In genomic region chr6:158518196-158519127, GRCh38 we compare ENCODE assay signal across 8 cellular contexts. TPM values are rescaled to one million over a fixed set of nuclear protein-coding genes. Genes with fewer than 3 reads are reported as not detected.
DNase-seq lines count a peak whose midpoint lies in the region; ATAC-seq and TF ChIP-seq lines count a peak whose summit lies in the region.

No MANE protein-coding gene starts in this region.

- TF ChIP-seq CTCF in lung (IDR thresholded peaks at IDR 0.05; ENCODE audit: control extremely low read depth, extremely low read depth), result peak; percentile 33

- peak; percentile 57 for ATAC-seq in GM19025 (IDR thresholded peaks at IDR 0.05; ENCODE audit: low read depth, unreplicated experiment)
- peak; percentile 58 for ATAC-seq in HG03139 (IDR thresholded peaks at IDR 0.05; ENCODE audit: unreplicated experiment)
- peak; percentile 71 for ATAC-seq in lung (ENCODE audit: insufficient read depth, low FRiP score)

- H3K9me3 ChIP-seq in BLaER1 treated with 17β-estradiol and CSF1 and Interleukin-3, amounts not matched to agents 10 nM and 100 nM (replicated peaks in 1 of 11), result peaks cover 0 to 7% (median 0%) of the 10 kb centered on the region in 11 experiments; a peak in 5 of 22 replicates
- H3K9me3 ChIP-seq in lung (ENCODE audit: control insufficient read depth in 2 of 2, insufficient read depth in 1 of 2, low read length in 1 of 2), result peaks cover 0 to 4% of the 10 kb centered on the region in 2 donors

- WGBS in lung, 2 donors, result 7 to 11% methylated on average over 18 of the region's 18 CpGs

- peak; percentile 58 for DNase-seq in NCI-H2227 (lab: John Stamatoyannopoulos, UW; ENCODE audit: unreplicated experiment)
- DNase-seq in activated CD4-positive, alpha-beta T cell treated with anti-CD3 and anti-CD28 coated beads for 1 hour, result peak; percentile 27
- DNase-seq in dermis microvascular lymphatic vessel endothelial cell (ENCODE audit: low read depth in 2 of 2), result peak; percentile 37 to 68
- no peak for DNase-seq in lung (ENCODE audit: low spot score)
- peak; percentile 30 to 35 for DNase-seq in stimulated activated CD8-positive, alpha-beta memory T cell treated with anti-CD3 and anti-CD28 coated beads, Interleukin-15, amount 100 ng/mL, for 48 hours (ENCODE audit: low read depth in 2 of 2)

- H3K9ac ChIP-seq in BLaER1 treated with 17β-estradiol and CSF1 and Interleukin-3, amounts not matched to agents 10 nM and 100 nM, result peak overlapping the region in 10 of 11 experiments; percentile 22 to 54 (median 42); a peak in 13 of 22 replicates

- peak overlapping the region in 8 of 11 experiments; percentile 23 to 54 (median 38); a peak in 7 of 22 replicates for H3K27ac ChIP-seq in BLaER1 treated with 17β-estradiol and CSF1 and Interleukin-3, amounts not matched to agents 10 nM and 100 nM
- H3K27ac ChIP-seq in lung (ENCODE audit: low read depth in 1 of 2, low read length in 1 of 2), result no peak overlapping the region

- H3K4me3 ChIP-seq in BLaER1 treated with 17β-estradiol and CSF1 and Interleukin-3, amounts not matched to agents 10 nM and 100 nM, result peak overlapping the region; percentile 31 to 58 (median 46)
- no peak overlapping the region for H3K4me3 ChIP-seq in lung

- H4K20me1 ChIP-seq in BLaER1 treated with 17β-estradiol and CSF1 and Interleukin-3, amounts not matched to agents 10 nM and 100 nM, result peaks cover 0 to 31% (median 19%) of the 10 kb centered on the region in 11 experiments; a peak in 10 of 22 replicates

- H3K36me3 ChIP-seq in BLaER1 treated with 17β-estradiol and CSF1 and Interleukin-3, amounts not matched to agents 10 nM and 100 nM, result no peaks in the 10 kb centered on the region
- no peaks in the 10 kb centered on the region for H3K36me3 ChIP-seq in lung (ENCODE audit: control insufficient read depth in 2 of 2, insufficient read depth in 2 of 2, low read length in 2 of 2)

- peaks cover 14 to 66% (median 63%) of the 10 kb centered on the region in 10 experiments for H3K4me1 ChIP-seq in BLaER1 treated with 17β-estradiol and CSF1 and Interleukin-3, amounts not matched to agents 10 nM and 100 nM
- H3K4me1 ChIP-seq in lung (ENCODE audit: control insufficient read depth in 2 of 2, insufficient read depth in 2 of 2, low read length in 2 of 2), result peaks cover 0 to 5% of the 10 kb centered on the region in 2 donors

- peaks cover 45 to 72% (median 66%) of the 10 kb centered on the region in 11 experiments for H3K27me3 ChIP-seq in BLaER1 treated with 17β-estradiol and CSF1 and Interleukin-3, amounts not matched to agents 10 nM and 100 nM
- no peaks in the 10 kb centered on the region for H3K27me3 ChIP-seq in lung (ENCODE audit: control insufficient read depth, insufficient read depth)

- peak overlapping the region; percentile 73 to 95 (median 82) for H3K4me2 ChIP-seq in BLaER1 treated with 17β-estradiol and CSF1 and Interleukin-3, amounts not matched to agents 10 nM and 100 nM

RNA-seq across cellular contexts. Expression of gene TMEM181, which starts 41.4 kb away (rescaled TPM):
- total RNA-seq in dermis microvascular lymphatic vessel endothelial cell (32.2 and 40.0 TPM in 2 replicates), lung (10 to 100 TPM; 22.1 to 28.5 TPM)
- 10 to 100 TPM; 14.5 to 18.8 TPM for polyA plus RNA-seq in lung

Comparison
In these comparisons a context has a peak if more than half of its experiments do, and no peak if none do; other contexts are left out.
1. H3K27ac ChIP-seq: peak in BLaER1 treated with 17β-estradiol and CSF1 and Interleukin-3, amounts not matched to agents 10 nM and 100 nM (8 of 11); none in lung (0 of 2).
2. Peak in every context shown above with its lines, with median percentiles within 50 percentile points of each other: ATAC-seq.